27 cellular contexts compared by ENCODE assay signal in the genomic region with DNA sequence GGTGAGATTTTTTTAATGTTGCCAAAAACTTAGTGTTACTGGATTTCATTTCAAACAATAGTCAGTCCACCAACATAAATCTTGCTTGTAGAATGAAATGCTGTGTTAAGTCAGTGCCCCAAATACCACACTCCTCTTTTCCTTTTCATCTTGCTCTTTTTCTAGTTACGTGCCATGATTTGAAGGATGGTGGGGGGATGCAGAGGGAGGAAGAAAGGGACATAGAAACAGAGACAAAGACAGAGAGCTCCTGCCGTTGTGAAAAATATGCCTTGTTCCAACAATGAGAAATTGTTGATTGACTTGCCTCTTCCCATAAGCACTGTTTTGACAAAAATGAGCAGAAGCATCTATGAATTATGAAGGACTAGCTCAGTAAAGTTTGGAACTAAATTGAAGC.
DNase-seq lines count a peak whose midpoint lies in the region; ATAC-seq and TF ChIP-seq lines count a peak whose summit lies in the region.
"Had no signal": no experiment of that assay in that cellular context is flagged by ENCODE, and none has a peak within 500 bp of the region (broad histone marks: within the 10 kb centered on the region; RNA-seq: fewer than 3 reads in every experiment).

No MANE protein-coding gene starts in this region.

- intact Hi-C loops in left ventricle myocardium inferior (cut with micrococcal nuclease) (no loop called here), left cardiac atrium (cut with DNase I) (no loop called here)

- ATAC-seq in activated CD8-positive, alpha-beta memory T cell treated with anti-CD3 and anti-CD28 coated beads, Interleukin-2, amount 10 ng/mL, durations not matched to agents 7 days and 5 days = no peak
- ATAC-seq in left cardiac atrium = no peak
- no peak for ATAC-seq in HG03520 (IDR thresholded peaks at IDR 0.05; ENCODE audit: unreplicated experiment)
- ATAC-seq: gastroesophageal sphincter, left colon, T-cell had no signal

- H3K36me3 ChIP-seq in left ventricle myocardium inferior (no peaks in the 10 kb centered on the region), right atrium auricular region (no peaks in the 10 kb centered on the region)
- H3K36me3 ChIP-seq: esophagus muscularis mucosa, gastroesophageal sphincter, neutrophil, thyroid gland had no signal

- H3K4me3 Mint-ChIP-seq in endothelial cell (ENCODE audit: unreplicated experiment) (no peak overlapping the region), nephron (no peak overlapping the region)
- H3K4me3 Mint-ChIP-seq in activated CD8-positive, alpha-beta memory T cell treated with anti-CD3 and anti-CD28 coated beads, Interleukin-2, amount 10 ng/mL, durations not matched to agents 7 days and 5 days = no peak overlapping the region
- H3K4me3 Mint-ChIP-seq: activated naive CD4-positive, alpha-beta T cell treated with anti-CD3 and anti-CD28 coated beads, Interleukin-2, amount 10 ng/mL, durations not matched to agents 7 days and 5 days; CD8-positive, alpha-beta memory T cell; T-cell had no signal

- H3K4me1 ChIP-seq in left ventricle myocardium inferior (no peaks in the 10 kb centered on the region), right atrium auricular region (no peaks in the 10 kb centered on the region)

- H3K9me3 ChIP-seq in left ventricle myocardium inferior (replicated peaks) (no peaks in the 10 kb centered on the region), right atrium auricular region (no peaks in the 10 kb centered on the region)
- H3K9me3 ChIP-seq: esophagus muscularis mucosa, gastroesophageal sphincter, neutrophil, thyroid gland had no signal

- peak overlapping the region; percentile 4 for H3K4me3 ChIP-seq in left ventricle myocardium inferior
- peak overlapping the region in 1 of 2 donors; percentile 13 for H3K4me3 ChIP-seq in right atrium auricular region
- H3K4me3 ChIP-seq: PC-9, thyroid gland had no signal

- TF ChIP-seq CTCF in left ventricle myocardium inferior (IDR thresholded peaks at IDR 0.05; ENCODE audit: borderline replicate concordance) (no peak), right atrium auricular region (IDR thresholded peaks at IDR 0.05) (no peak), endothelial cell (IDR thresholded peaks at IDR 0.05; ENCODE audit: unreplicated experiment) (no peak), nephron (IDR thresholded peaks at IDR 0.05; ENCODE audit: unreplicated experiment in 3 of 3) (no peak)

- H3K27me3 ChIP-seq in left ventricle myocardium inferior (ENCODE audit: low read depth) (no peaks in the 10 kb centered on the region), right atrium auricular region (no peaks in the 10 kb centered on the region)
- H3K27me3 ChIP-seq: esophagus muscularis mucosa, gastroesophageal sphincter, neutrophil, thyroid gland had no signal

- CTCF ChIA-PET in activated CD8-positive, alpha-beta memory T cell treated with anti-CD3 and anti-CD28 coated beads, Interleukin-2, amount 10 ng/mL, durations not matched to agents 7 days and 5 days (lab: Charles Lee) = no interaction called here

- DNase-seq in left ventricle myocardium inferior (no peak), right atrium auricular region (ENCODE audit: low spot score) (no peak), endothelial cell (ENCODE audit: low spot score) (no peak), left cardiac atrium (no peak), GF-D8 (lab: John Stamatoyannopoulos, UW) (no peak)
- DNase-seq in activated CD8-positive, alpha-beta memory T cell treated with anti-CD3 and anti-CD28 coated beads, Interleukin-2, amount 10 ng/mL, durations not matched to agents 7 days and 5 days = no peak
- DNase-seq: activated naive CD4-positive, alpha-beta T cell treated with anti-CD3 and anti-CD28 coated beads, Interleukin-2, amount 10 ng/mL, durations not matched to agents 7 days and 5 days; aorta; CD8-positive, alpha-beta memory T cell; central memory CD4-positive, alpha-beta T cell; DMS153; effector CD8-positive, alpha-beta T cell; HFFc6; left colon; NCI-H1092 treated with DMSO at 0.1 percent for 48 hours; NCI-H2029 treated with DMSO at 0.1 percent for 48 hours; PC-9; stimulated activated CD4-positive, alpha-beta T cell treated with anti-CD3 and anti-CD28 coated beads, Interleukin-4, amount 100 ng/mL, for 1 hour; stimulated activated naive CD4-positive, alpha-beta T cell treated with Interleukin-2 at 50 U/mL for 16 hours; T-cell; thyroid gland had no signal

- H3K27ac Mint-ChIP-seq in endothelial cell (ENCODE audit: unreplicated experiment) (peak overlapping the region; percentile 33), nephron (peak overlapping the region; percentile 2 to 77 (median 13))
- no peak overlapping the region for H3K27ac Mint-ChIP-seq in activated CD8-positive, alpha-beta memory T cell treated with anti-CD3 and anti-CD28 coated beads, Interleukin-2, amount 10 ng/mL, durations not matched to agents 7 days and 5 days
- H3K27ac Mint-ChIP-seq: activated naive CD4-positive, alpha-beta T cell treated with anti-CD3 and anti-CD28 coated beads, Interleukin-2, amount 10 ng/mL, durations not matched to agents 7 days and 5 days; CD8-positive, alpha-beta memory T cell; HFFc6; T-cell had no signal

- H3K27me3 Mint-ChIP-seq in endothelial cell (ENCODE audit: unreplicated experiment) (peaks cover 4% of the 10 kb centered on the region), nephron (ENCODE audit: low read depth) (no peaks in the 10 kb centered on the region)
- H3K27me3 Mint-ChIP-seq in activated CD8-positive, alpha-beta memory T cell treated with anti-CD3 and anti-CD28 coated beads, Interleukin-2, amount 10 ng/mL, durations not matched to agents 7 days and 5 days = peaks cover 12% of the 10 kb centered on the region
- H3K27me3 Mint-ChIP-seq: CD8-positive, alpha-beta memory T cell; T-cell had no signal

- H3K36me3 Mint-ChIP-seq in endothelial cell (ENCODE audit: low read depth, unreplicated experiment) = no peaks in the 10 kb centered on the region
- H3K36me3 Mint-ChIP-seq in nephron (ENCODE audit: low read depth) = no peaks in the 10 kb centered on the region
- no peaks in the 10 kb centered on the region for H3K36me3 Mint-ChIP-seq in activated CD8-positive, alpha-beta memory T cell treated with anti-CD3 and anti-CD28 coated beads, Interleukin-2, amount 10 ng/mL, durations not matched to agents 7 days and 5 days
- H3K36me3 Mint-ChIP-seq: activated naive CD4-positive, alpha-beta T cell treated with anti-CD3 and anti-CD28 coated beads, Interleukin-2, amount 10 ng/mL, durations not matched to agents 7 days and 5 days; CD8-positive, alpha-beta memory T cell; T-cell had no signal

- H3K27ac ChIP-seq in left ventricle myocardium inferior (replicated peaks) (no peak overlapping the region), right atrium auricular region (no peak overlapping the region)
- H3K27ac ChIP-seq: 22Rv1, esophagus muscularis mucosa, neutrophil, PC-9, thyroid gland had no signal

- H3K9me3 Mint-ChIP-seq in endothelial cell (ENCODE audit: unreplicated experiment) = no peaks in the 10 kb centered on the region
- no peaks in the 10 kb centered on the region for H3K9me3 Mint-ChIP-seq in nephron
- no peaks in the 10 kb centered on the region for H3K9me3 Mint-ChIP-seq in activated CD8-positive, alpha-beta memory T cell treated with anti-CD3 and anti-CD28 coated beads, Interleukin-2, amount 10 ng/mL, durations not matched to agents 7 days and 5 days (ENCODE audit: low read depth)
- H3K9me3 Mint-ChIP-seq: activated naive CD4-positive, alpha-beta T cell treated with anti-CD3 and anti-CD28 coated beads, Interleukin-2, amount 10 ng/mL, durations not matched to agents 7 days and 5 days; HFFc6; T-cell had no signal

- H3K4me1 Mint-ChIP-seq in endothelial cell (ENCODE audit: unreplicated experiment) (peaks cover 21% of the 10 kb centered on the region), nephron (peaks cover 43% of the 10 kb centered on the region)
- peaks cover 2% of the 10 kb centered on the region for H3K4me1 Mint-ChIP-seq in activated CD8-positive, alpha-beta memory T cell treated with anti-CD3 and anti-CD28 coated beads, Interleukin-2, amount 10 ng/mL, durations not matched to agents 7 days and 5 days
- H3K4me1 Mint-ChIP-seq: activated naive CD4-positive, alpha-beta T cell treated with anti-CD3 and anti-CD28 coated beads, Interleukin-2, amount 10 ng/mL, durations not matched to agents 7 days and 5 days had no signal
